ENCODE assay signal across 31 cellular contexts in the genomic region with DNA sequence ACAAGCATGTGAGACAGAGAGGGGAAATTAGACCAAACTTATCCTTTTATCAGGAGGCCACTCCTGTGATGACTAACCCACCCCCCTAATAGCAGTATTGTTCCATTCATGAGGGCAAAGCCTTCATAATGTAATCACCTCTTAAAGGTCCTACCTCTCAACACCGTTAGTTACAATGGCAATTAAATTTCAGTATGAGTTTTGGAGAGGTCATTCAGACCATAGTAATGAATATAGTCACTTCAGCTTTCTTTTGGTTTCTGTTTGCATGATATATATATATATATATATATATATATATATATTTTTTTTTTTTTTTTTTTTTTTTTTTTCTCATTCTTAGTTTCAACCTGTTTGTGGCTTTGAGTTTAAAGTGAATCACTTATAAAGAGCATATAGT. TPM values are rescaled to one million over a fixed set of nuclear protein-coding genes. Genes with fewer than 3 reads are reported as not detected.
"Had no signal": no experiment of that assay in that cellular context is flagged by ENCODE, and none has a peak within 500 bp of the region (broad histone marks: within the 10 kb centered on the region; RNA-seq: fewer than 3 reads in every experiment).

No MANE protein-coding gene starts in this region.

- FAIRE-seq: colon had no signal

- H3K36me3 ChIP-seq: adrenal gland, esophagus muscularis mucosa, gastrocnemius medialis, heart left ventricle had no signal

- H3K9me3 ChIP-seq: adrenal gland, body of pancreas, gastrocnemius medialis had no signal

- H3K27me3 ChIP-seq: adrenal gland, body of pancreas, esophagus muscularis mucosa, gastrocnemius medialis had no signal

- ATAC-seq: activated CD4-positive, alpha-beta T cell treated with anti-CD3 and anti-CD28 coated beads for 36 hours; activated CD8-positive, alpha-beta memory T cell treated with anti-CD3 and anti-CD28 coated beads, Interleukin-2, amount 10 ng/mL, durations not matched to agents 7 days and 5 days; activated CD8-positive, alpha-beta T cell treated with anti-CD3 and anti-CD28 coated beads, Interleukin-2, amount 10 ng/mL, durations not matched to agents 7 days and 5 days; activated naive CD8-positive, alpha-beta T cell treated with anti-CD3 and anti-CD28 coated beads, Interleukin-2, amount 50 U/mL, for 24 hours; body of pancreas; effector memory CD8-positive, alpha-beta T cell; foreskin keratinocyte; gastrocnemius medialis; heart left ventricle had no signal

- H3K27ac ChIP-seq: adrenal gland, body of pancreas, esophagus muscularis mucosa, foreskin keratinocyte, gastrocnemius medialis, heart left ventricle had no signal

- H3K4me3 ChIP-seq: adrenal gland, body of pancreas, esophagus muscularis mucosa, gastrocnemius medialis, heart left ventricle had no signal

- DNase-seq: activated CD4-positive, alpha-beta memory T cell treated with anti-CD3 and anti-CD28 coated beads for 36 hours; activated CD4-positive, alpha-beta T cell treated with anti-CD3 and anti-CD28 coated beads for 36 hours; activated CD4-positive, alpha-beta T cell treated with anti-CD3 and anti-CD28 coated beads, Interleukin-2, amount 10 ng/mL, durations not matched to agents 24 days and 14 days; activated CD4-positive, CD25-positive, alpha-beta regulatory T cell; activated CD4-positive, CD25-positive, alpha-beta regulatory T cell treated with anti-CD3 and anti-CD28 coated beads, Interleukin-2, amount 50 U/mL, for 72 hours; activated CD8-positive, alpha-beta memory T cell treated with anti-CD3 and anti-CD28 coated beads, Interleukin-2, amount 10 ng/mL, durations not matched to agents 7 days and 5 days; activated CD8-positive, alpha-beta memory T cell treated with anti-CD3 and anti-CD28 coated beads, Interleukin-2, amount 50 U/mL, for 4 hours; activated CD8-positive, alpha-beta T cell treated with anti-CD3 and anti-CD28 coated beads, Interleukin-2, amount 10 ng/mL, durations not matched to agents 7 days and 5 days; activated effector memory CD4-positive, alpha-beta T cell treated with anti-CD3 and anti-CD28 coated beads, Interleukin-2, amount 50 U/mL, for 16 hours; activated naive CD4-positive, alpha-beta T cell treated with anti-CD3 and anti-CD28 coated beads for 36 hours; activated naive CD8-positive, alpha-beta T cell treated with anti-CD3 and anti-CD28 coated beads for 36 hours; activated naive CD8-positive, alpha-beta T cell treated with anti-CD3 and anti-CD28 coated beads, Interleukin-2, amount 50 U/mL, for 24 hours; activated T-cell treated with anti-CD3 and anti-CD28 coated beads, Interleukin-2, amount 50 U/mL, for 1 hour; activated T-cell treated with anti-CD3 and anti-CD28 coated beads, Interleukin-2, amount 50 U/mL, for 48 hours; adrenal gland; amygdala; aorta; body of pancreas; caudate nucleus; cortex of kidney; dermis blood vessel endothelial cell; effector CD4-positive, alpha-beta T cell; effector memory CD8-positive, alpha-beta T cell; erythroblast; foreskin keratinocyte; gastrocnemius medialis; glutamatergic neuron; heart left ventricle; hypothalamus had no signal

- H3K4me1 ChIP-seq: adrenal gland, esophagus muscularis mucosa, foreskin keratinocyte, gastrocnemius medialis, heart left ventricle had no signal

RNA-seq across cellular contexts. Expression of gene ADGRV1, which starts 10.5 kb away (rescaled TPM):
- total RNA-seq: activated naive CD4-positive, alpha-beta T cell treated with anti-CD3 and anti-CD28 coated beads for 36 hours had no signal
- polyA plus RNA-seq: heart left ventricle had no signal
